In the genomic region with DNA sequence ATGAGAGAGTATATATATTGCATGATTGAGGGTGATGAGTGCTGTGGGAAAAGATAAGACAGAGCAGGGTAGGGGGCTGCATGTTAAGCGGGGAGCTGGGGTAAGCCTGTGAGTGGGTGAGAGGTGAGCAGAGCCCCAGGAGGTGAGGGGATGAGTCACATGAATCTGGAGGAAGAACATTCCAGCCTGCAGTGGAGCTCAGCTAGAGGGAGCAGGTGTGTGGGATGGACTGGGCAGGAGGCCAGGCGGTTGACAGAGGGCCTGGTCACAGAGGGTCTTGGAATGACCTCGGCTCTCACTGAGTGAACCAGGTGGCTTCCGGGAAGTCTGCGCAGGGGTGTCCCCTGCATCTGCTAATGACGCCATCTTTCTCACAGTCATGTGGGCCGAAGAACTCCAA, we compare ENCODE assay signal across 9 cellular contexts. TPM values are rescaled to one million over a fixed set of nuclear protein-coding genes. Genes with fewer than 3 reads are reported as not detected.
DNase-seq lines count a peak whose midpoint lies in the region; ATAC-seq and TF ChIP-seq lines count a peak whose summit lies in the region.
"Had no signal": no experiment of that assay in that cellular context is flagged by ENCODE, and none has a peak within 500 bp of the region (broad histone marks: within the 10 kb centered on the region; RNA-seq: fewer than 3 reads in every experiment).

No MANE protein-coding gene starts in this region.

- ATAC-seq in HG02973 (IDR thresholded peaks at IDR 0.05; ENCODE audit: unreplicated experiment), result no peak

- TF ChIP-seq POLR2A in Peyer's patch (IDR thresholded peaks at IDR 0.05), result no peak

- peaks cover 18% of the 10 kb centered on the region for H3K4me1 ChIP-seq in mammary epithelial cell (ENCODE audit: insufficient read depth, low read length)
- H3K4me1 ChIP-seq in Peyer's patch, result peaks cover 0 to 34% (median 7%) of the 10 kb centered on the region in 4 donors

- CTCF ChIA-PET in mammary epithelial cell (lab: Charles Lee; ENCODE audit: low non-redundant PET), result no interaction called here

- no peaks in the 10 kb centered on the region for H3K27me3 ChIP-seq in mammary epithelial cell (ENCODE audit: insufficient read depth, low read length)
- no peaks in the 10 kb centered on the region for H3K27me3 ChIP-seq in Peyer's patch

- 21% methylated on average over 6 of the region's 7 CpGs for WGBS in mammary epithelial cell (ENCODE audit: low coverage, missing lambda C conversion rate)

- intact Hi-C loops in mammary epithelial cell (cut with micrococcal nuclease), result no loop called here

- DNase-seq in 8988T (peak; percentile 50), HT-29 (ENCODE audit: low spot score) (peak; percentile 31), mammary epithelial cell (peak; percentile 62), lung microvascular endothelial cell (ENCODE audit: low read depth in 2 of 2) (peak; percentile 24 to 76), NCI-H774 (lab: John Stamatoyannopoulos, UW) (no peak), Peyer's patch (no peak), Ammon's horn (ENCODE audit: low spot score) (no peak)
- DNase-seq: T-helper 1 cell had no signal

- H2AFZ ChIP-seq in mammary epithelial cell (ENCODE audit: low read depth, low read length), result no peak overlapping the region

- in situ Hi-C loops in mammary epithelial cell (cut with MboI; ENCODE audit: low sequenced_read_pairs in 2 of 2), result no loop called here

- H3K4me3 ChIP-seq in mammary epithelial cell (replicated peaks in 1 of 3; ENCODE audit: insufficient read depth in 1 of 3, low read depth in 2 of 3, low read length in 3 of 3) (no peak overlapping the region), Peyer's patch (no peak overlapping the region)

- H3K9me3 ChIP-seq in mammary epithelial cell (replicated peaks; ENCODE audit: insufficient read depth, low read length), result no peaks in the 10 kb centered on the region
- no peaks in the 10 kb centered on the region for H3K9me3 ChIP-seq in Peyer's patch

- H3K4me2 ChIP-seq in mammary epithelial cell (ENCODE audit: insufficient read depth, low read depth, low read length), result peak overlapping the region; percentile 20

- no peak overlapping the region for H3K9ac ChIP-seq in mammary epithelial cell (ENCODE audit: insufficient read depth, low read length)

- H3K27ac ChIP-seq in mammary epithelial cell (ENCODE audit: insufficient read depth, low read depth, low read length) (peak overlapping the region; percentile 59), Peyer's patch (peak overlapping the region in 2 of 4 donors; percentile 31 to 51)

- H3K79me2 ChIP-seq in mammary epithelial cell (ENCODE audit: insufficient read depth, low read length), result no peaks in the 10 kb centered on the region

- BruUV-seq in mammary epithelial cell (replicated peaks; lab: Mats Ljungman, UMichigan), result no TSS peak

- no peaks in the 10 kb centered on the region for H4K20me1 ChIP-seq in mammary epithelial cell (ENCODE audit: insufficient read depth, low read length)

- dilution Hi-C loops in mammary epithelial cell (cut with HindIII; ENCODE audit: low sequenced_read_pairs), result no loop called here

- H3K36me3 ChIP-seq in mammary epithelial cell (ENCODE audit: insufficient read depth, low read length), result peaks cover 22% of the 10 kb centered on the region
- peaks cover 0 to 85% (median 0%) of the 10 kb centered on the region in 3 donors for H3K36me3 ChIP-seq in Peyer's patch

- TF ChIP-seq CTCF in mammary epithelial cell (conservative IDR thresholded peaks at IDR 0.05 in 1 of 2, IDR thresholded peaks at IDR 0.05 in 1 of 2; ENCODE audit: extremely low read depth in 1 of 2, insufficient read depth in 1 of 2, low read depth in 1 of 2, low read length in 2 of 2), result peak in 1 of 2 donors; percentile 20
- no peak for TF ChIP-seq CTCF in Peyer's patch (IDR thresholded peaks at IDR 0.05)

RNA-seq across cellular contexts. Expression of a gene that starts 44.4 kb away (rescaled TPM):
- 9.8 and 15.3 TPM in 2 replicates for total RNA-seq in HT-29 (2014; rRNA removed; shearing (Covaris generic))
- 10 to 100 TPM; 26.8 to 30.8 TPM for total RNA-seq in mammary epithelial cell
- polyA plus RNA-seq in mammary epithelial cell, result 16.0 TPM
- 39.9 TPM for polyA minus RNA-seq in mammary epithelial cell
- total RNA-seq in lung microvascular endothelial cell, result 21.6 and 23.8 TPM in 2 replicates
- total RNA-seq in Peyer's patch, result 100 to 1,000 TPM in 1 of 4 donors, 10 to 100 TPM in 3; 55.0 to 107 (median 79.8) TPM

RNA-seq across cellular contexts. Expression of a gene that starts 47.5 kb away (rescaled TPM):
- 21.5 and 30.5 TPM in 2 replicates for total RNA-seq in HT-29 (2014; rRNA removed; shearing (Covaris generic))
- total RNA-seq in mammary epithelial cell, result 100 to 1,000 TPM in 1 of 2 donors, 10 to 100 TPM in 1; 51.0 to 160 TPM
- polyA plus RNA-seq in mammary epithelial cell, result 48.4 TPM
- polyA minus RNA-seq in mammary epithelial cell, result 46.7 TPM
- 38.4 and 45.6 TPM in 2 replicates for total RNA-seq in lung microvascular endothelial cell
- total RNA-seq in Peyer's patch, result 100 to 1,000 TPM in 1 of 4 donors, 10 to 100 TPM in 3; 81.3 to 124 (median 92.1) TPM

RNA-seq across cellular contexts. Expression of a gene that starts 51.7 kb away (rescaled TPM):
- 8.8 and 16.7 TPM in 2 replicates for total RNA-seq in HT-29 (2014; rRNA removed; shearing (Covaris generic))
- 10 to 100 TPM in 1 of 2 donors, 1 to 10 TPM in 1; 4.0 to 19.4 TPM for total RNA-seq in mammary epithelial cell
- 8.9 TPM for polyA plus RNA-seq in mammary epithelial cell
- 7.4 TPM for polyA minus RNA-seq in mammary epithelial cell
- total RNA-seq in lung microvascular endothelial cell, result 4.6 and 5.8 TPM in 2 replicates
- 100 to 1,000 TPM in 1 of 4 donors, 10 to 100 TPM in 3; 23.9 to 120 (median 36.3) TPM for total RNA-seq in Peyer's patch

Comparison
In these comparisons a context has a peak if more than half of its experiments do, and no peak if none do; other contexts are left out.
1. DNase-seq: peak in 8988T (single experiment), HT-29 (single experiment), mammary epithelial cell (single experiment) and lung microvascular endothelial cell (2 of 2); none in NCI-H774 (single experiment), Peyer's patch (0 of 3) and Ammon's horn (single experiment).